In genomic region chr12:89951050-89951693, GRCh38 we compare ENCODE assay signal across 11 cellular contexts.
DNase-seq lines count a peak whose midpoint lies in the region; ATAC-seq and TF ChIP-seq lines count a peak whose summit lies in the region.
"Had no signal": no experiment of that assay in that cellular context is flagged by ENCODE, and none has a peak within 500 bp of the region (broad histone marks: within the 10 kb centered on the region; RNA-seq: fewer than 3 reads in every experiment).

No MANE protein-coding gene starts in this region.

- H3K27ac Mint-ChIP-seq in activated CD8-positive, alpha-beta T cell treated with anti-CD3 and anti-CD28 coated beads for 36 hours = peak overlapping the region; percentile 36
- no peak overlapping the region for H3K27ac Mint-ChIP-seq in activated CD8-positive, alpha-beta T cell treated with anti-CD3 and anti-CD28 coated beads, Interleukin-2, amount 10 ng/mL, durations not matched to agents 7 days and 5 days
- peak overlapping the region; percentile 79 for H3K27ac Mint-ChIP-seq in stimulated activated effector memory CD8-positive, alpha-beta T cell treated with anti-CD3 and anti-CD28 coated beads, Interleukin-12 subunit alpha, Interleukin-12 subunit beta, amount 100 ng/mL, for 72 hours

- no peaks in the 10 kb centered on the region for H3K27me3 Mint-ChIP-seq in activated CD8-positive, alpha-beta T cell treated with anti-CD3 and anti-CD28 coated beads for 36 hours
- H3K27me3 Mint-ChIP-seq in activated CD8-positive, alpha-beta T cell treated with anti-CD3 and anti-CD28 coated beads, Interleukin-2, amount 10 ng/mL, durations not matched to agents 7 days and 5 days (ENCODE audit: low read depth) = no peaks in the 10 kb centered on the region

- peaks cover 43% of the 10 kb centered on the region for H3K4me1 Mint-ChIP-seq in activated CD8-positive, alpha-beta T cell treated with anti-CD3 and anti-CD28 coated beads for 36 hours (ENCODE audit: low read depth)
- peaks cover 20% of the 10 kb centered on the region for H3K4me1 Mint-ChIP-seq in activated CD8-positive, alpha-beta T cell treated with anti-CD3 and anti-CD28 coated beads, Interleukin-2, amount 10 ng/mL, durations not matched to agents 7 days and 5 days (ENCODE audit: low read depth)
- peaks cover 41% of the 10 kb centered on the region for H3K4me1 Mint-ChIP-seq in stimulated activated effector memory CD8-positive, alpha-beta T cell treated with anti-CD3 and anti-CD28 coated beads, Interleukin-12 subunit alpha, Interleukin-12 subunit beta, amount 100 ng/mL, for 72 hours

- H3K36me3 Mint-ChIP-seq in activated CD8-positive, alpha-beta T cell treated with anti-CD3 and anti-CD28 coated beads for 36 hours (ENCODE audit: low read depth) = no peaks in the 10 kb centered on the region
- no peaks in the 10 kb centered on the region for H3K36me3 Mint-ChIP-seq in activated CD8-positive, alpha-beta T cell treated with anti-CD3 and anti-CD28 coated beads, Interleukin-2, amount 10 ng/mL, durations not matched to agents 7 days and 5 days (ENCODE audit: low read depth)
- no peaks in the 10 kb centered on the region for H3K36me3 Mint-ChIP-seq in stimulated activated effector memory CD8-positive, alpha-beta T cell treated with anti-CD3 and anti-CD28 coated beads, Interleukin-12 subunit alpha, Interleukin-12 subunit beta, amount 100 ng/mL, for 72 hours

- CTCF ChIA-PET in activated CD8-positive, alpha-beta T cell treated with anti-CD3 and anti-CD28 coated beads for 36 hours (lab: Charles Lee) = interaction anchor here (1.0 to 1.5 kb wide), 4 partner anchors 9 to 102 kb away, joined by 3 to 4 read pairs (median 3); no protein-coding TSS in a partner anchor
- CTCF ChIA-PET in activated CD8-positive, alpha-beta T cell treated with anti-CD3 and anti-CD28 coated beads, Interleukin-2, amount 10 ng/mL, durations not matched to agents 7 days and 5 days (lab: Charles Lee) = interaction anchor here (0.5 to 2.4 kb wide), 4 partner anchors 9 to 408 kb away, joined by 3 to 12 read pairs (median 6); no protein-coding TSS in a partner anchor

- H3K36me3 ChIP-seq in colonic mucosa (no peaks in the 10 kb centered on the region), upper lobe of right lung (no peaks in the 10 kb centered on the region), HAP-1 (replicated peaks) (no peaks in the 10 kb centered on the region)
- H3K36me3 ChIP-seq: pancreas had no signal

- in situ Hi-C loops in HAP-1 (cut with MboI; ENCODE audit: low sequenced_read_pairs) = no loop called here

- intact Hi-C loops in activated CD8-positive, alpha-beta T cell treated with anti-CD3 and anti-CD28 coated beads for 36 hours (cut with micrococcal nuclease) = loop anchor here (5.0 kb wide), 1 partner anchor 74 kb away; no protein-coding TSS in a partner anchor
- intact Hi-C loops in colonic mucosa (cut with DNase I) = no loop called here
- intact Hi-C loops in upper lobe of right lung (cut with DNase I) = no loop called here

- H3K27ac ChIP-seq in colonic mucosa = peak overlapping the region; percentile 67
- H3K27ac ChIP-seq in upper lobe of right lung = no peak overlapping the region
- H3K27ac ChIP-seq: pancreas had no signal

- peak; percentile 7 for DNase-seq in activated CD8-positive, alpha-beta T cell treated with anti-CD3 and anti-CD28 coated beads for 36 hours
- no peak for DNase-seq in activated CD8-positive, alpha-beta T cell treated with anti-CD3 and anti-CD28 coated beads, Interleukin-2, amount 10 ng/mL, durations not matched to agents 7 days and 5 days
- DNase-seq in LHCN-M2 (ENCODE audit: low read depth) (peak; percentile 77), colonic mucosa (peak; percentile 77), mesenteric fat pad (ENCODE audit: low spot score) (no peak), upper lobe of right lung (no peak), HAP-1 (ENCODE audit: low spot score in 2 of 2) (no peak)
- no peak for DNase-seq in stimulated activated effector memory CD8-positive, alpha-beta T cell treated with anti-CD3 and anti-CD28 coated beads, Interleukin-12 subunit alpha, Interleukin-12 subunit beta, amount 100 ng/mL, for 72 hours (ENCODE audit: low spot score in 2 of 2)
- DNase-seq: C1 segment of cervical spinal cord, NCI-H1694, pancreas had no signal

- no peak overlapping the region for H3K9ac ChIP-seq in colonic mucosa (ENCODE audit: low read depth in 2 of 2, low read length in 2 of 2)

- H3K4me3 Mint-ChIP-seq in activated CD8-positive, alpha-beta T cell treated with anti-CD3 and anti-CD28 coated beads for 36 hours = no peak overlapping the region
- no peak overlapping the region for H3K4me3 Mint-ChIP-seq in activated CD8-positive, alpha-beta T cell treated with anti-CD3 and anti-CD28 coated beads, Interleukin-2, amount 10 ng/mL, durations not matched to agents 7 days and 5 days
- H3K4me3 Mint-ChIP-seq in stimulated activated effector memory CD8-positive, alpha-beta T cell treated with anti-CD3 and anti-CD28 coated beads, Interleukin-12 subunit alpha, Interleukin-12 subunit beta, amount 100 ng/mL, for 72 hours = peak overlapping the region; percentile 15

- no peaks in the 10 kb centered on the region for H3K27me3 ChIP-seq in colonic mucosa
- H3K27me3 ChIP-seq in upper lobe of right lung = no peaks in the 10 kb centered on the region
- no peaks in the 10 kb centered on the region for H3K27me3 ChIP-seq in HAP-1 (ENCODE audit: low read depth)
- H3K27me3 ChIP-seq: pancreas had no signal

- H3K4me1 ChIP-seq in colonic mucosa (peaks cover 17% of the 10 kb centered on the region), upper lobe of right lung (peaks cover 27% of the 10 kb centered on the region), HAP-1 (peaks cover 6% of the 10 kb centered on the region)

- H3K9me3 ChIP-seq in colonic mucosa (no peaks in the 10 kb centered on the region), upper lobe of right lung (no peaks in the 10 kb centered on the region), HAP-1 (no peaks in the 10 kb centered on the region)
- H3K9me3 ChIP-seq: pancreas had no signal

- no peak for TF ChIP-seq CTCF in activated CD8-positive, alpha-beta T cell treated with anti-CD3 and anti-CD28 coated beads for 36 hours (IDR thresholded peaks at IDR 0.05)
- TF ChIP-seq CTCF in colonic mucosa (IDR thresholded peaks at IDR 0.05) (no peak), upper lobe of right lung (IDR thresholded peaks at IDR 0.05) (no peak)

- POLR2A ChIA-PET in activated CD8-positive, alpha-beta T cell treated with anti-CD3 and anti-CD28 coated beads for 36 hours (lab: Charles Lee) = interaction anchor here (1.5 kb wide), 1 partner anchor 242 kb away, joined by 5 read pairs; the partner anchor contains the start of gene ATP2B1
- POLR2A ChIA-PET in activated CD8-positive, alpha-beta T cell treated with anti-CD3 and anti-CD28 coated beads, Interleukin-2, amount 10 ng/mL, durations not matched to agents 7 days and 5 days (lab: Charles Lee) = no interaction called here

- no peak overlapping the region for H3K4me3 ChIP-seq in colonic mucosa
- H3K4me3 ChIP-seq in upper lobe of right lung = no peak overlapping the region
- no peak overlapping the region for H3K4me3 ChIP-seq in HAP-1
- H3K4me3 ChIP-seq: pancreas had no signal

- ATAC-seq in activated CD8-positive, alpha-beta T cell treated with anti-CD3 and anti-CD28 coated beads for 36 hours = peak; percentile 40
- no peak for ATAC-seq in activated CD8-positive, alpha-beta T cell treated with anti-CD3 and anti-CD28 coated beads, Interleukin-2, amount 10 ng/mL, durations not matched to agents 7 days and 5 days
- peak; percentile 70 for ATAC-seq in stimulated activated effector memory CD8-positive, alpha-beta T cell treated with anti-CD3 and anti-CD28 coated beads, Interleukin-12 subunit alpha, Interleukin-12 subunit beta, amount 100 ng/mL, for 72 hours
- ATAC-seq in upper lobe of right lung = no peak
- ATAC-seq: pancreas had no signal

- no peaks in the 10 kb centered on the region for H3K9me3 Mint-ChIP-seq in activated CD8-positive, alpha-beta T cell treated with anti-CD3 and anti-CD28 coated beads for 36 hours
- no peaks in the 10 kb centered on the region for H3K9me3 Mint-ChIP-seq in activated CD8-positive, alpha-beta T cell treated with anti-CD3 and anti-CD28 coated beads, Interleukin-2, amount 10 ng/mL, durations not matched to agents 7 days and 5 days (ENCODE audit: insufficient read depth)
- H3K9me3 Mint-ChIP-seq in stimulated activated effector memory CD8-positive, alpha-beta T cell treated with anti-CD3 and anti-CD28 coated beads, Interleukin-12 subunit alpha, Interleukin-12 subunit beta, amount 100 ng/mL, for 72 hours = no peaks in the 10 kb centered on the region

Comparison
In these comparisons a context has a peak if more than half of its experiments do, and no peak if none do; other contexts are left out.
1. ATAC-seq: peak in activated CD8-positive, alpha-beta T cell treated with anti-CD3 and anti-CD28 coated beads for 36 hours (single experiment) and stimulated activated effector memory CD8-positive, alpha-beta T cell treated with anti-CD3 and anti-CD28 coated beads, Interleukin-12 subunit alpha, Interleukin-12 subunit beta, amount 100 ng/mL, for 72 hours (single experiment); none in activated CD8-positive, alpha-beta T cell treated with anti-CD3 and anti-CD28 coated beads, Interleukin-2, amount 10 ng/mL, durations not matched to agents 7 days and 5 days (single experiment) and upper lobe of right lung (single experiment).
2. DNase-seq: peak in activated CD8-positive, alpha-beta T cell treated with anti-CD3 and anti-CD28 coated beads for 36 hours (single experiment), LHCN-M2 (single experiment) and colonic mucosa (single experiment); none in activated CD8-positive, alpha-beta T cell treated with anti-CD3 and anti-CD28 coated beads, Interleukin-2, amount 10 ng/mL, durations not matched to agents 7 days and 5 days (single experiment), stimulated activated effector memory CD8-positive, alpha-beta T cell treated with anti-CD3 and anti-CD28 coated beads, Interleukin-12 subunit alpha, Interleukin-12 subunit beta, amount 100 ng/mL, for 72 hours (0 of 2), mesenteric fat pad (single experiment), upper lobe of right lung (single experiment) and HAP-1 (0 of 2).